31 cellular contexts compared by ENCODE assay signal in genomic region chr13:103275708-103276107, GRCh38.
"Had no signal": no experiment of that assay in that cellular context is flagged by ENCODE, and none has a peak within 500 bp of the region (broad histone marks: within the 10 kb centered on the region; RNA-seq: fewer than 3 reads in every experiment).

No MANE protein-coding gene starts in this region.

- H3K9me3 ChIP-seq: Peyer's patch, SJSA1 had no signal

- DNase-seq: activated CD4-positive, alpha-beta memory T cell treated with anti-CD3 and anti-CD28 coated beads, Interleukin-2, amount 10 ng/mL, durations not matched to agents 7 days and 5 days; activated CD4-positive, alpha-beta T cell treated with anti-CD3 and anti-CD28 coated beads for 1 hour; activated CD4-positive, alpha-beta T cell treated with anti-CD3 and anti-CD28 coated beads for 48 hours; activated CD4-positive, CD25-positive, alpha-beta regulatory T cell; activated CD8-positive, alpha-beta memory T cell treated with anti-CD3 and anti-CD28 coated beads for 24 hours; activated CD8-positive, alpha-beta memory T cell treated with anti-CD3 and anti-CD28 coated beads, Interleukin-2, amount 10 ng/mL, durations not matched to agents 7 days and 5 days; activated CD8-positive, alpha-beta memory T cell treated with anti-CD3 and anti-CD28 coated beads, Interleukin-2, amount 50 U/mL, for 48 hours; activated effector memory CD4-positive, alpha-beta T cell treated with Interleukin-2 at 50 U/mL for 16 hours; activated naive CD4-positive, alpha-beta T cell treated with anti-CD3 and anti-CD28 coated beads, Interleukin-2, amount 10 ng/mL, durations not matched to agents 7 days and 5 days; activated naive CD8-positive, alpha-beta T cell treated with anti-CD3 and anti-CD28 coated beads, Interleukin-2, amount 50 U/mL, for 24 hours; activated T-cell treated with anti-CD3 and anti-CD28 coated beads, Interleukin-2, amount 50 U/mL, for 48 hours; anterior cingulate cortex; central memory CD4-positive, alpha-beta T cell; Karpas-422; NCI-H1105; NCI-H1436 treated with DMSO at 0.1 percent for 48 hours; NCI-H1694 treated with DMSO at 0.1 percent for 48 hours; NCI-H2029 treated with DMSO at 0.1 percent for 48 hours; NCI-H2107; NCI-H2171; NCI-H510A; NCI-H526; NCI-H748 treated with DMSO at 0.1 percent for 48 hours; NK-92 treated with Interleukin-12 subunit alpha and Interleukin-12 subunit beta, amount 100 ng/mL, for 24 hours; PC-3; RPMI8226; SHP77 treated with DMSO at 0.1 percent for 48 hours; T1000; WERI-Rb-1 had no signal

- H3K27me3 ChIP-seq: Peyer's patch, SJSA1 had no signal

- H3K36me3 ChIP-seq: Peyer's patch, SJSA1, WERI-Rb-1 had no signal

- H3K4me3 ChIP-seq: Peyer's patch, SJSA1 had no signal

- H3K27ac ChIP-seq: Peyer's patch, SJSA1, WERI-Rb-1 had no signal

- H3K4me1 ChIP-seq: Peyer's patch, SJSA1 had no signal

- ATAC-seq: activated CD8-positive, alpha-beta memory T cell treated with anti-CD3 and anti-CD28 coated beads, Interleukin-2, amount 10 ng/mL, durations not matched to agents 7 days and 5 days; activated naive CD8-positive, alpha-beta T cell treated with anti-CD3 and anti-CD28 coated beads, Interleukin-2, amount 50 U/mL, for 24 hours; PC-3 had no signal
